Comparison of ENCODE assay signal across 8 cellular contexts in the genomic region with DNA sequence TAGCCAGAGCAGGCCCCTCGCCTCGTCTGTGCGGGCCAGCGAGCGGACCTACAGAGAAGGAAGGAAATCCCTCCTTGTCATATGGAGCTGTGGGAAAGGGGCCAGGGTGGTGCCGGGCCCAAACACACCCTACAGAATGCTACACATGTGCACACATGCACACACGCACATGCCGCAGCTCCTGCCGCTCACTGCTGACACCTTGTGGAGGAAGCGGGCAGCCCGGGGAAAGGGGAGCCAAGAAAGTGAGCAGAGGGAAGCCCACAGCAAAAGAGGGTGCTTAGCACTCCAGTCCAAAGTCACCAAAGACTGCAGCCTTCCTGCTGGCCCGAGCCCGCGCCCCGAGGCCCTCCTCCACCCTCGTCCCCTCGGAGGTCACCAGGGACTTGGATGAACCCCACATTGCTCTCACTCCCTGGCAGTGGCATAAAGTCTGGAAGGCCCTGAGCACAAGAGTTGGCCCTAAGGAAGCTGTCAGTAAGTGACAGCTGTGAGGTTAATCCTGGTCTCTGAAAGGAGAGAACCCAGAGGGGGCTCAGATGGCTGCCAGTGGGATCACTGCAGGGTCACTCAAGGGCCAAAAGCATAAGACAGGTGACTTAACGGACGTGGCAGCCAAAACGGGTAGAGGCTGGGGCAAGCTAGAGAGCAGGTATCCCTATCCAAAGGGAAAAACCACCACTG.
DNase-seq lines count a peak whose midpoint lies in the region; ATAC-seq and TF ChIP-seq lines count a peak whose summit lies in the region.

No MANE protein-coding gene starts in this region.

- peak; percentile 52 for DNase-seq in COLO668 (lab: John Stamatoyannopoulos, UW; ENCODE audit: unreplicated experiment)
- DNase-seq in IMR-90, result peak; percentile 55
- DNase-seq in RPMI7951 (ENCODE audit: low read depth), result peak; percentile 64
- peak; percentile 88 for DNase-seq in activated effector memory CD4-positive, alpha-beta T cell treated with anti-CD3 and anti-CD28 coated beads, Interleukin-2, amount 50 U/mL, for 16 hours
- DNase-seq in foreskin fibroblast, result peak; percentile 57 to 90
- peak; percentile 63 to 87 for DNase-seq in upper lobe of left lung

- TF ChIP-seq EP300 in upper lobe of left lung (IDR thresholded peaks at IDR 0.05), result no peak

- H2BK20ac ChIP-seq in IMR-90 (ENCODE audit: low read depth, low read length), result no peak overlapping the region

- no peak overlapping the region for H3K14ac ChIP-seq in IMR-90 (replicated peaks; ENCODE audit: low read depth, low read length)

- peak; percentile 77 for TF ChIP-seq RAD21 in IMR-90 (IDR thresholded peaks at IDR 0.05; ENCODE audit: low read length)

- H4K20me1 ChIP-seq in IMR-90 (ENCODE audit: insufficient read depth, low read length), result peaks cover 16% of the 10 kb centered on the region

- no peak overlapping the region for H3K23ac ChIP-seq in IMR-90 (ENCODE audit: low read depth, low read length)

- no TSS peak for BruUV-seq in IMR-90 (replicated peaks; lab: Mats Ljungman, UMichigan)

- no peak overlapping the region for H3K56ac ChIP-seq in IMR-90 (ENCODE audit: extremely low read depth, insufficient read depth, low read length)

- no peak overlapping the region for H3K4ac ChIP-seq in IMR-90 (ENCODE audit: low read depth, low read length)

- dilution Hi-C loops in IMR-90 (cut with HindIII; ENCODE audit: low sequenced_read_pairs, unreplicated experiment), result no loop called here

- H3K27ac ChIP-seq in IMR-90 (ENCODE audit: insufficient read depth, low read length) (no peak overlapping the region), parathyroid adenoma (no peak overlapping the region), upper lobe of left lung (peak overlapping the region in 1 of 4 donors; percentile 23)

- POLR2A ChIA-PET in IMR-90 (lab: Charles Lee; ENCODE audit: unreplicated experiment), result no interaction called here

- 0 out of 2 replicates have a peak, but pooled peaks cover 5% of the 10 kb centered on the region for H3K9me1 ChIP-seq in IMR-90 (ENCODE audit: insufficient read depth, low read length)

- H4K91ac ChIP-seq in IMR-90 (ENCODE audit: insufficient read depth, low read depth, low read length), result no peak overlapping the region

- H2BK120ac ChIP-seq in IMR-90 (ENCODE audit: low read depth, low read length), result no peak overlapping the region

- H3K9ac ChIP-seq in IMR-90 (ENCODE audit: low read depth, low read length), result no peak overlapping the region
- H3K9ac ChIP-seq in parathyroid adenoma, result no peak overlapping the region

- H3K4me3 ChIP-seq in IMR-90 (ENCODE audit: insufficient read depth, low read depth, low read length), result no peak overlapping the region
- H3K4me3 ChIP-seq in foreskin fibroblast (ENCODE audit: low read depth in 1 of 2, low read length in 2 of 2), result no peak overlapping the region
- H3K4me3 ChIP-seq in parathyroid adenoma (ENCODE audit: low read depth, low read length), result no peak overlapping the region
- H3K4me3 ChIP-seq in upper lobe of left lung, result no peak overlapping the region

- H3K79me1 ChIP-seq in IMR-90 (ENCODE audit: low read depth in 1 of 2, low read length in 2 of 2), result peaks cover 0 to 6% of the 10 kb centered on the region in 2 experiments; a peak in 1 of 4 replicates

- H3K27me3 ChIP-seq in IMR-90 (ENCODE audit: control insufficient read depth, insufficient read depth, low read length) (no peaks in the 10 kb centered on the region), parathyroid adenoma (ENCODE audit: control insufficient read depth, insufficient read depth, low read length) (no peaks in the 10 kb centered on the region), upper lobe of left lung (no peaks in the 10 kb centered on the region)

- TF ChIP-seq POLR2A in IMR-90 (IDR thresholded peaks at IDR 0.05; ENCODE audit: low read depth, low read length) (no peak), upper lobe of left lung (IDR thresholded peaks at IDR 0.05) (no peak)

- peak; percentile 85 for TF ChIP-seq CTCF in IMR-90 (conservative IDR thresholded peaks at IDR 0.05; ENCODE audit: low read depth, low read length)
- peak; percentile 99 for TF ChIP-seq CTCF in foreskin fibroblast (IDR thresholded peaks at IDR 0.05; ENCODE audit: low read depth, low read length)
- peak; percentile 89 for TF ChIP-seq CTCF in parathyroid adenoma (IDR thresholded peaks at IDR 0.05)
- TF ChIP-seq CTCF in upper lobe of left lung (IDR thresholded peaks at IDR 0.05), result peak; percentile 74 to 88 (median 82)

- H3K4me2 ChIP-seq in IMR-90 (ENCODE audit: low read depth, low read length) (no peak overlapping the region), parathyroid adenoma (ENCODE audit: low read length) (no peak overlapping the region)

- no peak overlapping the region for H2AK5ac ChIP-seq in IMR-90 (ENCODE audit: low read depth, low read length)

- in situ Hi-C loops in IMR-90 (cut with MboI; ENCODE audit: low sequenced_read_pairs), result no loop called here

- H3K9me3 ChIP-seq in IMR-90 (ENCODE audit: control insufficient read depth, insufficient read depth, low read length) (no peaks in the 10 kb centered on the region), parathyroid adenoma (ENCODE audit: control insufficient read depth, low read length) (no peaks in the 10 kb centered on the region), upper lobe of left lung (no peaks in the 10 kb centered on the region)

- no peak overlapping the region for H3K18ac ChIP-seq in IMR-90 (ENCODE audit: low read depth, low read length)

- CTCF ChIA-PET in IMR-90 (lab: Yijun Ruan, JAX), result interaction anchor here (0.5 to 2.3 kb wide), 10 partner anchors 10 to 385 kb away, joined by 3 to 24 read pairs (median 4); no protein-coding TSS in a partner anchor

- peaks cover 5% of the 10 kb centered on the region for H3K4me1 ChIP-seq in IMR-90 (ENCODE audit: control insufficient read depth, insufficient read depth, low read length)
- peaks cover 23% of the 10 kb centered on the region for H3K4me1 ChIP-seq in parathyroid adenoma
- peaks cover 5 to 23% (median 11%) of the 10 kb centered on the region in 4 donors for H3K4me1 ChIP-seq in upper lobe of left lung

- intact Hi-C loops in IMR-90 (cut with micrococcal nuclease), result loop anchor here (1.0 to 2.0 kb wide), 2 partner anchors 147 to 385 kb away; a partner anchor contains a TSS

- no peak overlapping the region for H2BK5ac ChIP-seq in IMR-90 (ENCODE audit: low read depth, low read length, poor library complexity, severe bottlenecking)

- H2AFZ ChIP-seq in IMR-90 (replicated peaks; ENCODE audit: low read length, poor library complexity), result peak overlapping the region; percentile 40
- no peak overlapping the region for H2AFZ ChIP-seq in parathyroid adenoma

- H3K36me3 ChIP-seq in IMR-90 (ENCODE audit: control insufficient read depth, insufficient read depth, low read length), result peaks cover 41% of the 10 kb centered on the region
- H3K36me3 ChIP-seq in parathyroid adenoma (ENCODE audit: control insufficient read depth, insufficient read depth, low read length), result no peaks in the 10 kb centered on the region
- H3K36me3 ChIP-seq in upper lobe of left lung, result peaks cover 13 to 81% (median 67%) of the 10 kb centered on the region in 4 donors

- peak; percentile 88 for ATAC-seq in IMR-90 (ENCODE audit: low read depth)
- peak; percentile 56 to 78 for ATAC-seq in upper lobe of left lung (ENCODE audit: low FRiP score in 2 of 2)
- ATAC-seq in HG02840 (IDR thresholded peaks at IDR 0.05; ENCODE audit: low FRiP score, unreplicated experiment), result no peak

- no peaks in the 10 kb centered on the region for H3K79me2 ChIP-seq in parathyroid adenoma

- no peak overlapping the region for H4K5ac ChIP-seq in IMR-90 (ENCODE audit: low read depth, low read length)

- no peak overlapping the region for H2AK9ac ChIP-seq in IMR-90 (replicated peaks; ENCODE audit: low read depth, low read length, poor library complexity)

- 26% methylated on average over 7 of the region's 20 CpGs; no CpG with 5 or more reads in 1 of the 2 experiments for WGBS in IMR-90 (ENCODE audit: extremely low coverage in 2 of 2, insufficient read length in 1 of 2), 2 experiments
- WGBS in upper lobe of left lung, 2 donors, result 48 to 57% methylated on average over 14 to 19 of the region's 20 CpGs

- no peak overlapping the region for H4K8ac ChIP-seq in IMR-90 (ENCODE audit: low read depth in 2 of 2, low read length in 2 of 2)

- no peak overlapping the region for H2BK15ac ChIP-seq in IMR-90 (ENCODE audit: low read depth, low read length)

TF ChIP-seq in IMR-90, 13 proteins besides CTCF, POLR2A, EP300 and RAD21:
- TF ChIP-seq CEBPB (IDR thresholded peaks at IDR 0.05; ENCODE audit: low read depth, low read length) (no peak), CHD1 (IDR thresholded peaks at IDR 0.05; ENCODE audit: low read depth, low read length) (no peak), MXI1 (IDR thresholded peaks at IDR 0.05; ENCODE audit: borderline replicate concordance, low read depth, low read length) (peak; percentile 99), MAZ (IDR thresholded peaks at IDR 0.05; ENCODE audit: borderline replicate concordance, low read depth, low read length) (no peak; the same call in 1 of the 2 replicates), FOS (IDR thresholded peaks at IDR 0.05; ENCODE audit: low read depth, low read length) (no peak), BHLHE40 (IDR thresholded peaks at IDR 0.05; ENCODE audit: low read depth, low read length) (peak; percentile 79; the same call in 1 of the 2 replicates), SMC3 (IDR thresholded peaks at IDR 0.05; ENCODE audit: low read depth, low read length) (peak; percentile 92)
- TF ChIP-seq, protein P1, sequence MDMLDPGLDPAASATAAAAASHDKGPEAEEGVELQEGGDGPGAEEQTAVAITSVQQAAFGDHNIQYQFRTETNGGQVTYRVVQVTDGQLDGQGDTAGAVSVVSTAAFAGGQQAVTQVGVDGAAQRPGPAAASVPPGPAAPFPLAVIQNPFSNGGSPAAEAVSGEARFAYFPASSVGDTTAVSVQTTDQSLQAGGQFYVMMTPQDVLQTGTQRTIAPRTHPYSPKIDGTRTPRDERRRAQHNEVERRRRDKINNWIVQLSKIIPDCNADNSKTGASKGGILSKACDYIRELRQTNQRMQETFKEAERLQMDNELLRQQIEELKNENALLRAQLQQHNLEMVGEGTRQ (IDR thresholded peaks at IDR 0.05; ENCODE audit: low read depth, low read length), result peak; percentile 34; the same call in 1 of the 2 replicates
- TF ChIP-seq, protein P2, sequence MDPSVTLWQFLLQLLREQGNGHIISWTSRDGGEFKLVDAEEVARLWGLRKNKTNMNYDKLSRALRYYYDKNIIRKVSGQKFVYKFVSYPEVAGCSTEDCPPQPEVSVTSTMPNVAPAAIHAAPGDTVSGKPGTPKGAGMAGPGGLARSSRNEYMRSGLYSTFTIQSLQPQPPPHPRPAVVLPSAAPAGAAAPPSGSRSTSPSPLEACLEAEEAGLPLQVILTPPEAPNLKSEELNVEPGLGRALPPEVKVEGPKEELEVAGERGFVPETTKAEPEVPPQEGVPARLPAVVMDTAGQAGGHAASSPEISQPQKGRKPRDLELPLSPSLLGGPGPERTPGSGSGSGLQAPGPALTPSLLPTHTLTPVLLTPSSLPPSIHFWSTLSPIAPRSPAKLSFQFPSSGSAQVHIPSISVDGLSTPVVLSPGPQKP (IDR thresholded peaks at IDR 0.05; ENCODE audit: borderline replicate concordance, low read depth, low read length), result no peak
